Comparison of ENCODE assay signal across 1 cellular context in the genomic region with DNA sequence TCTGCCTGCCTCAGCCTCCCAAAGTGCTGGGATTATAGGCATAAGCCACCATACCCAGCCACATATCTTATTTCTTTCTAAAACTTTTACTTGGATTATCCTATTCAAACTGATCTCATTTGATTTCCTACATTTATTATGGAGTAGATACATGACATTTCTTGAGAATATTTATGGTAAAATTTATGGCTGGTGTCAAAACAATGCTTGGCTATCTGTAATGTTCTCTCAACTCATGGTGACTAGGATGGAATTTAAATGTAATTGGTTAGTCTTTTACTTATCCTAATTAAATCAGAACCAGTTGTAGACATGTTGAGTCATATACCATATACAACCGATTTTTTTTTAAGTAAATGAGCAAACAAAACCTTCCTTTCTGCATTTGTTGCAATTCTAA.
TF ChIP-seq lines count a peak whose summit lies in the region.

No MANE protein-coding gene starts in this region.

TF ChIP-seq in GM12878, 131 proteins besides CTCF, POLR2A, EP300 and RAD21:
- TF ChIP-seq, protein P1, sequence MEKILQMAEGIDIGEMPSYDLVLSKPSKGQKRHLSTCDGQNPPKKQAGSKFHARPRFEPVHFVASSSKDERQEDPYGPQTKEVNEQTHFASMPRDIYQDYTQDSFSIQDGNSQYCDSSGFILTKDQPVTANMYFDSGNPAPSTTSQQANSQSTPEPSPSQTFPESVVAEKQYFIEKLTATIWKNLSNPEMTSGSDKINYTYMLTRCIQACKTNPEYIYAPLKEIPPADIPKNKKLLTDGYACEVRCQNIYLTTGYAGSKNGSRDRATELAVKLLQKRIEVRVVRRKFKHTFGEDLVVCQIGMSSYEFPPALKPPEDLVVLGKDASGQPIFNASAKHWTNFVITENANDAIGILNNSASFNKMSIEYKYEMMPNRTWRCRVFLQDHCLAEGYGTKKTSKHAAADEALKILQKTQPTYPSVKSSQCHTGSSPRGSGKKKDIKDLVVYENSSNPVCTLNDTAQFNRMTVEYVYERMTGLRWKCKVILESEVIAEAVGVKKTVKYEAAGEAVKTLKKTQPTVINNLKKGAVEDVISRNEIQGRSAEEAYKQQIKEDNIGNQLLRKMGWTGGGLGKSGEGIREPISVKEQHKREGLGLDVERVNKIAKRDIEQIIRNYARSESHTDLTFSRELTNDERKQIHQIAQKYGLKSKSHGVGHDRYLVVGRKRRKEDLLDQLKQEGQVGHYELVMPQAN (conservative IDR thresholded peaks at IDR 0.05): no peak
- TF ChIP-seq, protein P2, sequence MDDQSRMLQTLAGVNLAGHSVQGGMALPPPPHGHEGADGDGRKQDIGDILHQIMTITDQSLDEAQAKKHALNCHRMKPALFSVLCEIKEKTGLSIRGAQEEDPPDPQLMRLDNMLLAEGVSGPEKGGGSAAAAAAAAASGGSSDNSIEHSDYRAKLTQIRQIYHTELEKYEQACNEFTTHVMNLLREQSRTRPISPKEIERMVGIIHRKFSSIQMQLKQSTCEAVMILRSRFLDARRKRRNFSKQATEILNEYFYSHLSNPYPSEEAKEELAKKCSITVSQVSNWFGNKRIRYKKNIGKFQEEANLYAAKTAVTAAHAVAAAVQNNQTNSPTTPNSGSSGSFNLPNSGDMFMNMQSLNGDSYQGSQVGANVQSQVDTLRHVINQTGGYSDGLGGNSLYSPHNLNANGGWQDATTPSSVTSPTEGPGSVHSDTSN (IDR thresholded peaks at IDR 0.05; ENCODE audit: insufficient replicate concordance, low read depth, low read length): no peak
- TF ChIP-seq, protein P3, sequence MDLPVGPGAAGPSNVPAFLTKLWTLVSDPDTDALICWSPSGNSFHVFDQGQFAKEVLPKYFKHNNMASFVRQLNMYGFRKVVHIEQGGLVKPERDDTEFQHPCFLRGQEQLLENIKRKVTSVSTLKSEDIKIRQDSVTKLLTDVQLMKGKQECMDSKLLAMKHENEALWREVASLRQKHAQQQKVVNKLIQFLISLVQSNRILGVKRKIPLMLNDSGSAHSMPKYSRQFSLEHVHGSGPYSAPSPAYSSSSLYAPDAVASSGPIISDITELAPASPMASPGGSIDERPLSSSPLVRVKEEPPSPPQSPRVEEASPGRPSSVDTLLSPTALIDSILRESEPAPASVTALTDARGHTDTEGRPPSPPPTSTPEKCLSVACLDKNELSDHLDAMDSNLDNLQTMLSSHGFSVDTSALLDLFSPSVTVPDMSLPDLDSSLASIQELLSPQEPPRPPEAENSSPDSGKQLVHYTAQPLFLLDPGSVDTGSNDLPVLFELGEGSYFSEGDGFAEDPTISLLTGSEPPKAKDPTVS (IDR thresholded peaks at IDR 0.05; ENCODE audit: low read depth, low read length): no peak
- TF ChIP-seq ZZZ3 (IDR thresholded peaks at IDR 0.05; ENCODE audit: control insufficient read depth, insufficient read length, low read depth): no peak
- TF ChIP-seq SUZ12 (IDR thresholded peaks at IDR 0.05; ENCODE audit: unreplicated experiment): no peak
- no peak for TF ChIP-seq FOXM1 (IDR thresholded peaks at IDR 0.05; ENCODE audit: low read depth, low read length)
- no peak for TF ChIP-seq CREB1 (IDR thresholded peaks at IDR 0.05; ENCODE audit: low read depth)
- no peak for TF ChIP-seq ZNF217 (IDR thresholded peaks at IDR 0.05)
- no peak for TF ChIP-seq ZBED1 (IDR thresholded peaks at IDR 0.05; ENCODE audit: borderline replicate concordance)
- TF ChIP-seq EZH2 (IDR thresholded peaks at IDR 0.05; ENCODE audit: borderline replicate concordance, control insufficient read depth, low read depth, low read length): no peak
- no peak for TF ChIP-seq ETV6 (conservative IDR thresholded peaks at IDR 0.05 in 1 of 2, IDR thresholded peaks at IDR 0.05 in 1 of 2; ENCODE audit: borderline replicate concordance in 1 of 2, low read depth in 1 of 2)
- TF ChIP-seq, protein P4, sequence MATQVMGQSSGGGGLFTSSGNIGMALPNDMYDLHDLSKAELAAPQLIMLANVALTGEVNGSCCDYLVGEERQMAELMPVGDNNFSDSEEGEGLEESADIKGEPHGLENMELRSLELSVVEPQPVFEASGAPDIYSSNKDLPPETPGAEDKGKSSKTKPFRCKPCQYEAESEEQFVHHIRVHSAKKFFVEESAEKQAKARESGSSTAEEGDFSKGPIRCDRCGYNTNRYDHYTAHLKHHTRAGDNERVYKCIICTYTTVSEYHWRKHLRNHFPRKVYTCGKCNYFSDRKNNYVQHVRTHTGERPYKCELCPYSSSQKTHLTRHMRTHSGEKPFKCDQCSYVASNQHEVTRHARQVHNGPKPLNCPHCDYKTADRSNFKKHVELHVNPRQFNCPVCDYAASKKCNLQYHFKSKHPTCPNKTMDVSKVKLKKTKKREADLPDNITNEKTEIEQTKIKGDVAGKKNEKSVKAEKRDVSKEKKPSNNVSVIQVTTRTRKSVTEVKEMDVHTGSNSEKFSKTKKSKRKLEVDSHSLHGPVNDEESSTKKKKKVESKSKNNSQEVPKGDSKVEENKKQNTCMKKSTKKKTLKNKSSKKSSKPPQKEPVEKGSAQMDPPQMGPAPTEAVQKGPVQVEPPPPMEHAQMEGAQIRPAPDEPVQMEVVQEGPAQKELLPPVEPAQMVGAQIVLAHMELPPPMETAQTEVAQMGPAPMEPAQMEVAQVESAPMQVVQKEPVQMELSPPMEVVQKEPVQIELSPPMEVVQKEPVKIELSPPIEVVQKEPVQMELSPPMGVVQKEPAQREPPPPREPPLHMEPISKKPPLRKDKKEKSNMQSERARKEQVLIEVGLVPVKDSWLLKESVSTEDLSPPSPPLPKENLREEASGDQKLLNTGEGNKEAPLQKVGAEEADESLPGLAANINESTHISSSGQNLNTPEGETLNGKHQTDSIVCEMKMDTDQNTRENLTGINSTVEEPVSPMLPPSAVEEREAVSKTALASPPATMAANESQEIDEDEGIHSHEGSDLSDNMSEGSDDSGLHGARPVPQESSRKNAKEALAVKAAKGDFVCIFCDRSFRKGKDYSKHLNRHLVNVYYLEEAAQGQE (IDR thresholded peaks at IDR 0.05; ENCODE audit: low read depth, low read length): no peak
- TF ChIP-seq SIX5 (IDR thresholded peaks at IDR 0.05; ENCODE audit: low read depth, low read length, severe bottlenecking): no peak
- no peak for TF ChIP-seq ZNF592 (IDR thresholded peaks at IDR 0.05)
TF ChIP-seq in GM12878: peak in this region for 0.
